9 cellular contexts compared by ENCODE assay signal in genomic region chr1:224427346-224427745, GRCh38. TPM values are rescaled to one million over a fixed set of nuclear protein-coding genes. Genes with fewer than 3 reads are reported as not detected.
DNase-seq lines count a peak whose midpoint lies in the region; ATAC-seq and TF ChIP-seq lines count a peak whose summit lies in the region.
"Had no signal": no experiment of that assay in that cellular context is flagged by ENCODE, and none has a peak within 500 bp of the region (broad histone marks: within the 10 kb centered on the region; RNA-seq: fewer than 3 reads in every experiment).

No MANE protein-coding gene starts in this region.

- no CpG with 5 or more reads among the region's 1 CpG for WGBS in IMR-90 (ENCODE audit: extremely low coverage in 2 of 2, insufficient read length in 1 of 2), 2 experiments

- H3K4ac ChIP-seq in IMR-90 (ENCODE audit: low read depth, low read length): no peak overlapping the region

- H3K18ac ChIP-seq in IMR-90 (ENCODE audit: low read depth, low read length): no peak overlapping the region

- BruUV-seq in IMR-90 (replicated peaks; lab: Mats Ljungman, UMichigan): no TSS peak

- peaks cover 19 to 37% of the 10 kb centered on the region in 2 experiments for H3K79me1 ChIP-seq in IMR-90 (ENCODE audit: low read depth in 1 of 2, low read length in 2 of 2)

- intact Hi-C loops in IMR-90 (cut with micrococcal nuclease): loop anchor here (5.0 kb wide), 1 partner anchor 35 kb away; no protein-coding TSS in a partner anchor
- intact Hi-C loops in mucosa of descending colon (cut with DNase I, micrococcal nuclease): no loop called here

- H4K5ac ChIP-seq in IMR-90 (ENCODE audit: low read depth, low read length): no peak overlapping the region

- dilution Hi-C loops in IMR-90 (cut with HindIII; ENCODE audit: low sequenced_read_pairs, unreplicated experiment): no loop called here

- no peak overlapping the region for H3K14ac ChIP-seq in IMR-90 (replicated peaks; ENCODE audit: low read depth, low read length)

- H3K4me1 ChIP-seq in IMR-90 (ENCODE audit: control insufficient read depth, insufficient read depth, low read length): peaks cover 5% of the 10 kb centered on the region
- peaks cover 8% of the 10 kb centered on the region for H3K4me1 ChIP-seq in mucosa of descending colon (ENCODE audit: low read depth)

- no peak overlapping the region; the same call in 1 of the 2 replicates for H3K4me2 ChIP-seq in IMR-90 (ENCODE audit: low read depth, low read length)

- ATAC-seq in IMR-90 (ENCODE audit: low read depth) (peak; percentile 77), mucosa of descending colon (peak; percentile 8), HG02840 (IDR thresholded peaks at IDR 0.05; ENCODE audit: low FRiP score, unreplicated experiment) (no peak)

- H3K4me3 ChIP-seq in IMR-90 (ENCODE audit: insufficient read depth, low read depth, low read length) (no peak overlapping the region), brain microvascular endothelial cell (ENCODE audit: low read depth, low read length) (no peak overlapping the region), mucosa of descending colon (no peak overlapping the region)

- peak; percentile 78 for DNase-seq in COLO829 (ENCODE audit: low spot score)
- DNase-seq in IMR-90: peak; percentile 88
- DNase-seq in brain microvascular endothelial cell: peak; percentile 69
- no peak for DNase-seq in mucosa of descending colon
- DNase-seq in NCI-H1694 (lab: John Stamatoyannopoulos, UW): no peak
- no peak for DNase-seq in GM10248 (ENCODE audit: extremely low spot score)
- DNase-seq in germinal center (ENCODE audit: low spot score): no peak
- DNase-seq: OCI-M1 had no signal

- no peak for TF ChIP-seq CTCF in IMR-90 (conservative IDR thresholded peaks at IDR 0.05; ENCODE audit: low read depth, low read length)
- TF ChIP-seq CTCF in brain microvascular endothelial cell (IDR thresholded peaks at IDR 0.05; ENCODE audit: low read depth, low read length, missing control alignments): no peak
- no peak for TF ChIP-seq CTCF in mucosa of descending colon (IDR thresholded peaks at IDR 0.05)
- TF ChIP-seq CTCF in GM10248 (IDR thresholded peaks at IDR 0.05; ENCODE audit: control extremely low read depth, extremely low read depth, low read depth, missing control alignments): no peak

- no peak overlapping the region for H2AFZ ChIP-seq in IMR-90 (replicated peaks; ENCODE audit: low read length, poor library complexity)

- H3K36me3 ChIP-seq in IMR-90 (ENCODE audit: control insufficient read depth, insufficient read depth, low read length) (peaks cover 22% of the 10 kb centered on the region), brain microvascular endothelial cell (replicated peaks) (peaks cover 25% of the 10 kb centered on the region), mucosa of descending colon (ENCODE audit: low read depth) (no peaks in the 10 kb centered on the region)

- no peak overlapping the region for H2BK15ac ChIP-seq in IMR-90 (ENCODE audit: low read depth, low read length)

- no peak overlapping the region for H4K91ac ChIP-seq in IMR-90 (ENCODE audit: insufficient read depth, low read depth, low read length)

- no peak overlapping the region for H3K56ac ChIP-seq in IMR-90 (ENCODE audit: extremely low read depth, insufficient read depth, low read length)

- CTCF ChIA-PET in IMR-90 (lab: Yijun Ruan, JAX) (no interaction called here), GM10248 (lab: Yijun Ruan, JAX) (interaction anchor here (2.1 kb wide), 1 partner anchor 10 kb away, joined by 5 read pairs; no protein-coding TSS in a partner anchor)

- no peak overlapping the region for H2AK5ac ChIP-seq in IMR-90 (ENCODE audit: low read depth, low read length)

- no peak overlapping the region for H2BK120ac ChIP-seq in IMR-90 (ENCODE audit: low read depth, low read length)

- H2BK20ac ChIP-seq in IMR-90 (ENCODE audit: low read depth, low read length): no peak overlapping the region

- no peaks in the 10 kb centered on the region for H3K27me3 ChIP-seq in IMR-90 (ENCODE audit: control insufficient read depth, insufficient read depth, low read length)
- no peaks in the 10 kb centered on the region for H3K27me3 ChIP-seq in brain microvascular endothelial cell (replicated peaks)

- H3K9me1 ChIP-seq in IMR-90 (ENCODE audit: insufficient read depth, low read length): 0 out of 2 replicates have a peak, but pooled peaks cover 3% of the 10 kb centered on the region

- no peak overlapping the region for H4K8ac ChIP-seq in IMR-90 (ENCODE audit: low read depth in 2 of 2, low read length in 2 of 2)

- H3K9ac ChIP-seq in IMR-90 (ENCODE audit: low read depth, low read length): no peak overlapping the region

- H2AK9ac ChIP-seq in IMR-90 (replicated peaks; ENCODE audit: low read depth, low read length, poor library complexity): no peak overlapping the region

- POLR2A ChIA-PET in IMR-90 (lab: Charles Lee; ENCODE audit: unreplicated experiment): no interaction called here
- POLR2A ChIA-PET in GM10248 (lab: Yijun Ruan, JAX): interaction anchor here (0.6 kb wide), 1 partner anchor 290 kb away, joined by 3 read pairs; no protein-coding TSS in a partner anchor

- no peak overlapping the region for H3K23ac ChIP-seq in IMR-90 (ENCODE audit: low read depth, low read length)

- in situ Hi-C loops in IMR-90 (cut with MboI; ENCODE audit: low sequenced_read_pairs) (no loop called here), brain microvascular endothelial cell (cut with HindIII; ENCODE audit: low pct_ligation_motif_present, low sequenced_read_pairs) (no loop called here)

- H3K9me3 ChIP-seq in IMR-90 (ENCODE audit: control insufficient read depth, insufficient read depth, low read length) (no peaks in the 10 kb centered on the region), mucosa of descending colon (no peaks in the 10 kb centered on the region)

- H3K27ac ChIP-seq in IMR-90 (ENCODE audit: insufficient read depth, low read length) (no peak overlapping the region; the same call in 1 of the 2 replicates), brain microvascular endothelial cell (peak overlapping the region; percentile 28)

- no peak for TF ChIP-seq RAD21 in IMR-90 (IDR thresholded peaks at IDR 0.05; ENCODE audit: low read length)

- peaks cover 46% of the 10 kb centered on the region for H4K20me1 ChIP-seq in IMR-90 (ENCODE audit: insufficient read depth, low read length)

- H2BK5ac ChIP-seq in IMR-90 (ENCODE audit: low read depth, low read length, poor library complexity, severe bottlenecking): peak overlapping the region; percentile 55

- no peak for TF ChIP-seq POLR2A in IMR-90 (IDR thresholded peaks at IDR 0.05; ENCODE audit: low read depth, low read length)

TF ChIP-seq in IMR-90, 13 proteins besides CTCF, POLR2A, EP300 and RAD21:
- no peak for TF ChIP-seq NFE2L2 (IDR thresholded peaks at IDR 0.05; ENCODE audit: low read depth, low read length)
- TF ChIP-seq MAFK (IDR thresholded peaks at IDR 0.05; ENCODE audit: low read depth, low read length): no peak
- no peak for TF ChIP-seq RFX5 (IDR thresholded peaks at IDR 0.05; ENCODE audit: low read depth, low read length)
- peak; percentile 76 for TF ChIP-seq FOS (IDR thresholded peaks at IDR 0.05; ENCODE audit: low read depth, low read length)
- TF ChIP-seq, protein P1, sequence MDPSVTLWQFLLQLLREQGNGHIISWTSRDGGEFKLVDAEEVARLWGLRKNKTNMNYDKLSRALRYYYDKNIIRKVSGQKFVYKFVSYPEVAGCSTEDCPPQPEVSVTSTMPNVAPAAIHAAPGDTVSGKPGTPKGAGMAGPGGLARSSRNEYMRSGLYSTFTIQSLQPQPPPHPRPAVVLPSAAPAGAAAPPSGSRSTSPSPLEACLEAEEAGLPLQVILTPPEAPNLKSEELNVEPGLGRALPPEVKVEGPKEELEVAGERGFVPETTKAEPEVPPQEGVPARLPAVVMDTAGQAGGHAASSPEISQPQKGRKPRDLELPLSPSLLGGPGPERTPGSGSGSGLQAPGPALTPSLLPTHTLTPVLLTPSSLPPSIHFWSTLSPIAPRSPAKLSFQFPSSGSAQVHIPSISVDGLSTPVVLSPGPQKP (IDR thresholded peaks at IDR 0.05; ENCODE audit: borderline replicate concordance, low read depth, low read length): no peak
- TF ChIP-seq SMC3 (IDR thresholded peaks at IDR 0.05; ENCODE audit: low read depth, low read length): no peak
- TF ChIP-seq USF2 (IDR thresholded peaks at IDR 0.05; ENCODE audit: low read depth, low read length): no peak
- TF ChIP-seq RCOR1 (IDR thresholded peaks at IDR 0.05; ENCODE audit: insufficient replicate concordance, low read length): no peak
- TF ChIP-seq CHD1 (IDR thresholded peaks at IDR 0.05; ENCODE audit: low read depth, low read length): no peak
- no peak for TF ChIP-seq CEBPB (IDR thresholded peaks at IDR 0.05; ENCODE audit: low read depth, low read length)
- TF ChIP-seq BHLHE40 (IDR thresholded peaks at IDR 0.05; ENCODE audit: low read depth, low read length): no peak
- TF ChIP-seq MAZ (IDR thresholded peaks at IDR 0.05; ENCODE audit: borderline replicate concordance, low read depth, low read length): no peak
- TF ChIP-seq MXI1 (IDR thresholded peaks at IDR 0.05; ENCODE audit: borderline replicate concordance, low read depth, low read length): 0 out of 2 replicates have a peak, but pooled peaks have one; percentile 34

RNA-seq across cellular contexts. Expression of gene WDR26, which starts 7.3 kb away (rescaled TPM):
- total RNA-seq in IMR-90 (2012; rRNA removed): 23.8 and 41.4 TPM in 2 replicates
- polyA plus RNA-seq in IMR-90 (2012; rRNA removed): 31.1 and 46.4 TPM in 2 replicates
- 13.2 and 15.6 TPM in 2 replicates for polyA plus RNA-seq in IMR-90 (2012; cell fraction: cytosol; rRNA removed)
- 14.3 and 60.9 TPM in 2 replicates for polyA plus RNA-seq in IMR-90 (2012; cell fraction: nucleus; rRNA removed; ENCODE audit: low replicate concordance)
- total RNA-seq in mucosa of descending colon: 10 to 100 TPM; 64.4 to 86.3 (median 67.4) TPM

Comparison
In these comparisons a context has a peak if more than half of its experiments do, and no peak if none do; other contexts are left out.
1. DNase-seq: peak in COLO829 (single experiment), IMR-90 (single experiment) and brain microvascular endothelial cell (single experiment); none in mucosa of descending colon (0 of 3), NCI-H1694 (single experiment), GM10248 (single experiment) and germinal center (single experiment).